Comparison of ENCODE assay signal across 9 cellular contexts in genomic region chr18:9135912-9136314, GRCh38. TPM values are rescaled to one million over a fixed set of nuclear protein-coding genes. Genes with fewer than 3 reads are reported as not detected.
DNase-seq lines count a peak whose midpoint lies in the region; ATAC-seq, FAIRE-seq and TF ChIP-seq lines count a peak whose summit lies in the region.
"Had no signal": no experiment of that assay in that cellular context is flagged by ENCODE, and none has a peak within 500 bp of the region (broad histone marks: within the 10 kb centered on the region; RNA-seq: fewer than 3 reads in every experiment).

No MANE protein-coding gene starts in this region.

- H3K9me3 Mint-ChIP-seq in CD8-positive, alpha-beta T cell = no peaks in the 10 kb centered on the region

- intact Hi-C loops in CD8-positive, alpha-beta T cell (cut with DNase I, micrococcal nuclease) = loop anchor here (1.0 to 10.0 kb wide), 8 partner anchors 16 to 777 kb away; partner anchors contain the start of genes NDUFV2 (in 2 of the 2), TWSG1 (in 2 of the 2), PPP4R1 (in 1 of the 2) and RAB12 (in 1 of the 2)

- POLR2A ChIA-PET in CD8-positive, alpha-beta T cell (lab: Charles Lee) = interaction anchor here (0.9 to 6.8 kb wide), 15 partner anchors 10 to 778 kb away, joined by 3 to 83 read pairs (median 10); partner anchors contain the start of genes NDUFV2, TWSG1 and VAPA

- in situ Hi-C loops in astrocyte of the cerebellum (cut with HindIII; ENCODE audit: low sequenced_read_pairs) = loop anchor here (5.0 kb wide), 1 partner anchor 46 kb away; no protein-coding TSS in a partner anchor

- no peaks in the 10 kb centered on the region for H3K27me3 Mint-ChIP-seq in CD8-positive, alpha-beta T cell (ENCODE audit: low read depth)

- H3K4me3 Mint-ChIP-seq in CD8-positive, alpha-beta T cell = peak overlapping the region; percentile 99

- DNase-seq in CD8-positive, alpha-beta T cell = no peak
- DNase-seq in NCI-H2227 (lab: John Stamatoyannopoulos, UW; ENCODE audit: unreplicated experiment) (peak; percentile 84), astrocyte of the cerebellum (ENCODE audit: low read depth) (no peak), small intestine (peak; percentile 67), AG08395 (ENCODE audit: low spot score) (no peak)

- CTCF ChIA-PET in CD8-positive, alpha-beta T cell (lab: Charles Lee) = interaction anchor here (1.0 to 3.0 kb wide), 6 partner anchors 10 to 476 kb away, joined by 3 to 14 read pairs (median 6); no protein-coding TSS in a partner anchor

- no peaks in the 10 kb centered on the region for H3K36me3 ChIP-seq in CD8-positive, alpha-beta T cell (ENCODE audit: insufficient read depth, low read length)
- H3K36me3 ChIP-seq in small intestine (ENCODE audit: control insufficient read depth in 2 of 2, insufficient read depth in 2 of 2, low read length in 2 of 2) = peaks cover 0 to 3% of the 10 kb centered on the region in 2 donors

- H3K27ac Mint-ChIP-seq in CD8-positive, alpha-beta T cell = peak overlapping the region; percentile 99

- H3K4me1 Mint-ChIP-seq in CD8-positive, alpha-beta T cell (ENCODE audit: low read depth) = peaks cover 64% of the 10 kb centered on the region

- peak overlapping the region; percentile 96 for H3K27ac ChIP-seq in CD8-positive, alpha-beta T cell (ENCODE audit: low read depth, low read length)
- H3K27ac ChIP-seq in small intestine (ENCODE audit: low read depth in 1 of 2, low read length in 1 of 2) = peak overlapping the region; percentile 92 to 100

- WGBS in small intestine, 3 donors = 0 to 2% (median 1%) methylated on average over 33 of the region's 33 CpGs

- no peaks in the 10 kb centered on the region for H3K27me3 ChIP-seq in CD8-positive, alpha-beta T cell (ENCODE audit: insufficient read depth, low read length)
- no peaks in the 10 kb centered on the region for H3K27me3 ChIP-seq in small intestine (ENCODE audit: control insufficient read depth in 2 of 2, insufficient read depth in 2 of 2, low read length in 2 of 2)

- H3K4me1 ChIP-seq in CD8-positive, alpha-beta T cell (ENCODE audit: insufficient read depth, low read length) = peaks cover 49% of the 10 kb centered on the region
- H3K4me1 ChIP-seq in small intestine (ENCODE audit: control insufficient read depth in 2 of 2, insufficient read depth in 1 of 2, low read depth in 1 of 2, low read length in 1 of 2) = peaks cover 2 to 5% of the 10 kb centered on the region in 2 donors

- no peak for FAIRE-seq in small intestine (lab: Jason Lieb, UNC)
- FAIRE-seq: TTC549 had no signal

- H3K4me3 ChIP-seq in CD8-positive, alpha-beta T cell (ENCODE audit: low read depth, low read length) = peak overlapping the region; percentile 93
- H3K4me3 ChIP-seq in astrocyte of the cerebellum (ENCODE audit: low read depth, low read length) (peak overlapping the region; percentile 64), iPS-18c (ENCODE audit: insufficient read depth, low read depth, low read length) (peak overlapping the region; percentile 98), small intestine (ENCODE audit: low read depth in 1 of 2, low read length in 2 of 2) (peak overlapping the region; percentile 49 to 82)

- ATAC-seq in CD8-positive, alpha-beta T cell = peak; percentile 22
- ATAC-seq in GM19023 (IDR thresholded peaks at IDR 0.05; ENCODE audit: unreplicated experiment) (peak; percentile 25), HG03108 (IDR thresholded peaks at IDR 0.05; ENCODE audit: unreplicated experiment) (peak; percentile 12)

- H3K36me3 Mint-ChIP-seq in CD8-positive, alpha-beta T cell = peaks cover 50% of the 10 kb centered on the region

- H3K9me3 ChIP-seq in CD8-positive, alpha-beta T cell (ENCODE audit: low read length) = no peaks in the 10 kb centered on the region
- H3K9me3 ChIP-seq in iPS-18c (ENCODE audit: control insufficient read depth, insufficient read depth, low read length) = no peaks in the 10 kb centered on the region
- no peaks in the 10 kb centered on the region for H3K9me3 ChIP-seq in small intestine (ENCODE audit: control insufficient read depth, low read depth)

- TF ChIP-seq CTCF in CD8-positive, alpha-beta T cell (IDR thresholded peaks at IDR 0.05) = no peak
- no peak for TF ChIP-seq CTCF in astrocyte of the cerebellum (IDR thresholded peaks at IDR 0.05; ENCODE audit: low read depth, low read length, missing control alignments)

RNA-seq across cellular contexts. Expression of gene ANKRD12, which starts 0.7 kb away (rescaled TPM):
- 100 to 1,000 TPM; 167 to 177 TPM for total RNA-seq in CD8-positive, alpha-beta T cell
- polyA plus RNA-seq in small intestine = 10 to 100 TPM in 2 of 3 donors, 1 to 10 TPM in 1; 7.5 to 22.2 (median 21.2) TPM

RNA-seq across cellular contexts. Expression of gene NDUFV2, which starts 33.4 kb away (rescaled TPM):
- 100 to 1,000 TPM; 229 to 249 TPM for total RNA-seq in CD8-positive, alpha-beta T cell
- 100 to 1,000 TPM; 175 to 300 (median 241) TPM for polyA plus RNA-seq in small intestine

Comparison
In these comparisons a context has a peak if more than half of its experiments do, and no peak if none do; other contexts are left out.
1. DNase-seq: peak in NCI-H2227 (single experiment) and small intestine (single experiment); none in CD8-positive, alpha-beta T cell (0 of 7), astrocyte of the cerebellum (single experiment) and AG08395 (single experiment).
2. Peak in every context shown above with its lines, with median percentiles within 50 percentile points of each other: ATAC-seq and H3K4me3 ChIP-seq.